12 cellular contexts compared by ENCODE assay signal in the genomic region with DNA sequence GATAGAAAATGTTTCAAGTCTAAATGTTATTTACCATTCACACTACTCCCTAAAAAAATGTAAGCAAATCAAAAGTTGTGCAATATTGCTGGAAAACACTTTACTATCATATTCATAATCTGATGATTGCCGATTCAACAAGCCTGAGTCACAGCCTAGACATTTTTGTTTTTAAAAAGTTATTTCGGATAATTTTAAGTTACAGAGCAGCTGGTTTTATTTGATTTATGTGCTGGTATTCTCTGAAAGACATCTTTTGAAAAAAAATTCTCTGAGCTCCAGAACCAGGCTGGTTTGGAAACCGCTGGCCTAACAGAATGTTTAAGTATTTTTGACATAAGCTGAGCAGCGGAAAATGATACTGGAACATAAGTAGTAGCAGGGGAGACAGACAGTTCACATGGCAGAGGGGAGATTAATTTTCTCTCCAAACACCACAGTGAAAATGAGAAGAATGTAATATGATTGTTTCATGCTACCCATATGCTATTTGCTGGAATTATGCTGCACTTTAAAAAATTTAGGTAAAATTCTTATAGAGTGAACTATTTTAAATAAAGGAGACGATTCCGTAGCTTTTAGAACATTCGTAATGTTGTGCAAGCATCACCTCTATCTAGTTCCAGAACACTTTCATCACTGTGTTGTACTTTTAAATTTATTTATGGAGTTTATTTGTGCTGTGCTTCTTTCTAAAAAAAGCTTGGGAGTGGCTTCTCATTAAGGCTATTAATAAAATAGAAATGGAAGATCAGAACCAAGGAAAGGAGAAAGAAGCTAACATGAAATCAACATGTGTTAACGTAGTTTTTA. TPM values are rescaled to one million over a fixed set of nuclear protein-coding genes. Genes with fewer than 3 reads are reported as not detected.
DNase-seq lines count a peak whose midpoint lies in the region; ATAC-seq and TF ChIP-seq lines count a peak whose summit lies in the region.
"Had no signal": no experiment of that assay in that cellular context is flagged by ENCODE, and none has a peak within 500 bp of the region (broad histone marks: within the 10 kb centered on the region; RNA-seq: fewer than 3 reads in every experiment).

No MANE protein-coding gene starts in this region.

- H3K4me1 ChIP-seq in mesenchymal stem cell (ENCODE audit: control insufficient read depth, insufficient read depth, low read depth, low read length) = no peaks in the 10 kb centered on the region
- H3K4me1 ChIP-seq: colonic mucosa had no signal

- no peak overlapping the region for H4K91ac ChIP-seq in mesenchymal stem cell (ENCODE audit: low read length)

- H2BK120ac ChIP-seq in mesenchymal stem cell (ENCODE audit: low read depth, low read length) = no peak overlapping the region

- H3K79me1 ChIP-seq in mesenchymal stem cell (replicated peaks; ENCODE audit: low read length, poor library complexity, severe bottlenecking) = peaks cover 14% of the 10 kb centered on the region

- no peaks in the 10 kb centered on the region for H3K9me3 ChIP-seq in mesenchymal stem cell (ENCODE audit: control insufficient read depth, low read length)
- H3K9me3 ChIP-seq: colonic mucosa, upper lobe of left lung had no signal

- 77% methylated on average over 4 of the region's 8 CpGs for WGBS in mesenchymal stem cell

- H2BK15ac ChIP-seq in mesenchymal stem cell (ENCODE audit: low read depth, poor library complexity, severe bottlenecking) = no peak overlapping the region

- H2BK12ac ChIP-seq in mesenchymal stem cell (ENCODE audit: low read length in 2 of 2) = no peak overlapping the region

- TF ChIP-seq CTCF in AG10803 (conservative IDR thresholded peaks at IDR 0.05; ENCODE audit: low read length) = no peak
- TF ChIP-seq CTCF in fibroblast of pulmonary artery (IDR thresholded peaks at IDR 0.05; ENCODE audit: low read length, missing control alignments) = no peak

- no peak overlapping the region for H2BK5ac ChIP-seq in mesenchymal stem cell (ENCODE audit: low read depth, low read length, poor library complexity, severe bottlenecking)

- H3K14ac ChIP-seq in mesenchymal stem cell (ENCODE audit: low read length in 2 of 2) = no peak overlapping the region

- H3K4me2 ChIP-seq in mesenchymal stem cell (ENCODE audit: low read length, poor library complexity, severe bottlenecking) = no peak overlapping the region

- peak overlapping the region; percentile 81 for H3K9ac ChIP-seq in mesenchymal stem cell (ENCODE audit: low read length)

- H3K4me3 ChIP-seq in AG10803 (ENCODE audit: low read length) (peak overlapping the region; percentile 32), fibroblast of pulmonary artery (replicated peaks; ENCODE audit: low read depth, low read length) (peak overlapping the region; percentile 42), mesenchymal stem cell (ENCODE audit: insufficient read depth in 1 of 2, low read depth in 1 of 2, low read length in 2 of 2) (peak overlapping the region in 1 of 2 experiments; percentile 68)
- H3K4me3 ChIP-seq: colonic mucosa, lung, upper lobe of left lung had no signal

- no peak overlapping the region for H3K27ac ChIP-seq in mesenchymal stem cell (ENCODE audit: low read length, poor library complexity, severe bottlenecking)
- H3K27ac ChIP-seq: colonic mucosa had no signal

- H3K23ac ChIP-seq in mesenchymal stem cell (ENCODE audit: low read length in 2 of 2) = no peak overlapping the region

- H2AK5ac ChIP-seq in mesenchymal stem cell (ENCODE audit: low read length, severe bottlenecking) = no peak overlapping the region

- no peaks in the 10 kb centered on the region for H3K27me3 ChIP-seq in mesenchymal stem cell (ENCODE audit: control insufficient read depth in 1 of 2, insufficient read depth in 1 of 2, low read length in 2 of 2)
- H3K27me3 ChIP-seq: colonic mucosa, upper lobe of left lung had no signal

- no peak overlapping the region for H4K8ac ChIP-seq in mesenchymal stem cell (ENCODE audit: low read length)

- no peaks in the 10 kb centered on the region for H3K36me3 ChIP-seq in mesenchymal stem cell (ENCODE audit: control insufficient read depth in 1 of 2, insufficient read depth in 2 of 2, low read depth in 1 of 2, low read length in 2 of 2)
- H3K36me3 ChIP-seq: colonic mucosa, upper lobe of left lung had no signal

- H3K4ac ChIP-seq in mesenchymal stem cell (ENCODE audit: low read depth in 1 of 2, low read length in 2 of 2) = no peak overlapping the region

- no peak overlapping the region for H2AFZ ChIP-seq in mesenchymal stem cell (ENCODE audit: low read depth, low read length)

- no peak overlapping the region for H3K18ac ChIP-seq in mesenchymal stem cell (ENCODE audit: low read depth in 1 of 2, low read length in 2 of 2)

- peak; percentile 52 for DNase-seq in AG10803 (ENCODE audit: low read depth)
- peak; percentile 53 for DNase-seq in fibroblast of pulmonary artery (ENCODE audit: low read depth)
- DNase-seq in mesenchymal stem cell = peak; percentile 27
- no peak for DNase-seq in stimulated activated CD4-positive, alpha-beta T cell treated with anti-CD3 and anti-CD28 coated beads, Interleukin-12 subunit alpha, Interleukin-12 subunit beta, amount 100 ng/mL, for 4 hours
- no peak for DNase-seq in HuH-7 (ENCODE audit: low spot score)
- DNase-seq in GM19238 (ENCODE audit: insufficient read length, low spot score) = no peak
- DNase-seq: activated CD4-positive, alpha-beta memory T cell treated with anti-CD3 and anti-CD28 coated beads for 36 hours; colonic mucosa; upper lobe of left lung had no signal

- ATAC-seq in SK-N-SH treated with all-trans-retinoic acid at 6 μM for 48 hours (peak; percentile 78), GM21367 (IDR thresholded peaks at IDR 0.05; ENCODE audit: unreplicated experiment) (no peak)

TF ChIP-seq in SK-N-SH treated with all-trans-retinoic acid at 6 μM for 48 hours, 23 proteins besides CTCF, POLR2A, EP300 and RAD21:
- no peak for TF ChIP-seq CSDC2 (CRISPR knock-in tag; IDR thresholded peaks at IDR 0.05)
- TF ChIP-seq, protein P1, sequence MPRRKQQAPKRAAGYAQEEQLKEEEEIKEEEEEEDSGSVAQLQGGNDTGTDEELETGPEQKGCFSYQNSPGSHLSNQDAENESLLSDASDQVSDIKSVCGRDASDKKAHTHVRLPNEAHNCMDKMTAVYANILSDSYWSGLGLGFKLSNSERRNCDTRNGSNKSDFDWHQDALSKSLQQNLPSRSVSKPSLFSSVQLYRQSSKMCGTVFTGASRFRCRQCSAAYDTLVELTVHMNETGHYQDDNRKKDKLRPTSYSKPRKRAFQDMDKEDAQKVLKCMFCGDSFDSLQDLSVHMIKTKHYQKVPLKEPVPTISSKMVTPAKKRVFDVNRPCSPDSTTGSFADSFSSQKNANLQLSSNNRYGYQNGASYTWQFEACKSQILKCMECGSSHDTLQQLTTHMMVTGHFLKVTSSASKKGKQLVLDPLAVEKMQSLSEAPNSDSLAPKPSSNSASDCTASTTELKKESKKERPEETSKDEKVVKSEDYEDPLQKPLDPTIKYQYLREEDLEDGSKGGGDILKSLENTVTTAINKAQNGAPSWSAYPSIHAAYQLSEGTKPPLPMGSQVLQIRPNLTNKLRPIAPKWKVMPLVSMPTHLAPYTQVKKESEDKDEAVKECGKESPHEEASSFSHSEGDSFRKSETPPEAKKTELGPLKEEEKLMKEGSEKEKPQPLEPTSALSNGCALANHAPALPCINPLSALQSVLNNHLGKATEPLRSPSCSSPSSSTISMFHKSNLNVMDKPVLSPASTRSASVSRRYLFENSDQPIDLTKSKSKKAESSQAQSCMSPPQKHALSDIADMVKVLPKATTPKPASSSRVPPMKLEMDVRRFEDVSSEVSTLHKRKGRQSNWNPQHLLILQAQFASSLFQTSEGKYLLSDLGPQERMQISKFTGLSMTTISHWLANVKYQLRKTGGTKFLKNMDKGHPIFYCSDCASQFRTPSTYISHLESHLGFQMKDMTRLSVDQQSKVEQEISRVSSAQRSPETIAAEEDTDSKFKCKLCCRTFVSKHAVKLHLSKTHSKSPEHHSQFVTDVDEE (CRISPR knock-in tag; IDR thresholded peaks at IDR 0.05) = no peak
- no peak for TF ChIP-seq SNAI2 (CRISPR knock-in tag; IDR thresholded peaks at IDR 0.05)
- no peak for TF ChIP-seq GLIS3 (CRISPR knock-in tag; IDR thresholded peaks at IDR 0.05)
- peak; percentile 76 for TF ChIP-seq ISL1 (CRISPR knock-in tag; IDR thresholded peaks at IDR 0.05)
- no peak for TF ChIP-seq TOX (CRISPR knock-in tag; IDR thresholded peaks at IDR 0.05; ENCODE audit: borderline replicate concordance)
TF ChIP-seq in SK-N-SH treated with all-trans-retinoic acid at 6 μM for 48 hours: peak in this region for 1.

RNA-seq across cellular contexts. Expression of a gene that starts 36.0 kb away (rescaled TPM):
- polyA plus RNA-seq in mesenchymal stem cell (2013, experiment 1 of 2) = 8.0 TPM
- polyA plus RNA-seq in mesenchymal stem cell (2013, experiment 2 of 2) = 6.4 TPM

Comparison
In these comparisons a context has a peak if more than half of its experiments do, and no peak if none do; other contexts are left out.
1. DNase-seq: peak in AG10803 (single experiment), fibroblast of pulmonary artery (single experiment) and mesenchymal stem cell (single experiment); none in stimulated activated CD4-positive, alpha-beta T cell treated with anti-CD3 and anti-CD28 coated beads, Interleukin-12 subunit alpha, Interleukin-12 subunit beta, amount 100 ng/mL, for 4 hours (single experiment), HuH-7 (single experiment) and GM19238 (single experiment).